ENCODE assay signal across 27 cellular contexts in genomic region chr4:20124317-20125026, GRCh38.
"Had no signal": no experiment of that assay in that cellular context is flagged by ENCODE, and none has a peak within 500 bp of the region (broad histone marks: within the 10 kb centered on the region; RNA-seq: fewer than 3 reads in every experiment).

No MANE protein-coding gene starts in this region.

- H3K4me2 ChIP-seq: neural progenitor cell had no signal

- H3K9ac ChIP-seq: neural progenitor cell had no signal

- H3K27me3 ChIP-seq: left lung, neural progenitor cell, neutrophil, ovary, stomach, tibial artery, upper lobe of right lung had no signal

- DNase-seq: hippocampal formation; kidney glomerular epithelial cell; left colon; left lung; lower lobe of right lung; mammary epithelial cell; mesenchymal stem cell; naive thymus-derived CD8-positive, alpha-beta T cell; occipital lobe; ovary; retina; right cardiac atrium; stimulated activated CD4-positive, alpha-beta T cell treated with anti-CD3 and anti-CD28 coated beads, Interleukin-12 subunit alpha, Interleukin-12 subunit beta, amount 100 ng/mL, for 4 hours; stimulated activated CD4-positive, alpha-beta T cell treated with anti-CD3 and anti-CD28 coated beads, Interleukin-15, amount 100 ng/mL, for 24 hours; stimulated activated CD4-positive, alpha-beta T cell treated with anti-CD3 and anti-CD28 coated beads, Interleukin-2, amount 100 ng/mL, for 24 hours; stimulated activated CD4-positive, alpha-beta T cell treated with anti-CD3 and anti-CD28 coated beads, Interleukin-4, amount 100 ng/mL, for 1 hour; stimulated activated naive B cell treated with anti-CD40 and anti-IgM and Interleukin-4, amounts not matched to agents 10 μg/mL and 1 μg/mL and 100 μg/mL, for 72 hours; stimulated activated naive CD8-positive, alpha-beta T cell treated with anti-CD3 and anti-CD28 coated beads, Interleukin-15, Interleukin-2, amounts not matched to agents 100 U/mL and 50 U/mL, for 24 hours; stomach; tibial artery; trophoblast cell; upper lobe of right lung had no signal

- ATAC-seq: left colon; left lung; lower lobe of right lung; naive thymus-derived CD8-positive, alpha-beta T cell; sciatic nerve; stimulated activated naive B cell treated with anti-CD40 and anti-IgM and Interleukin-4, amounts not matched to agents 10 μg/mL and 1 μg/mL and 100 μg/mL, for 72 hours; stimulated activated naive CD8-positive, alpha-beta T cell treated with anti-CD3 and anti-CD28 coated beads, Interleukin-15, Interleukin-2, amounts not matched to agents 100 U/mL and 50 U/mL, for 24 hours; upper lobe of right lung had no signal

- H3K4me1 ChIP-seq: left lung, lower lobe of right lung, stomach, tibial artery, upper lobe of right lung had no signal

- H3K4me3 ChIP-seq: left lung, lower lobe of right lung, neural progenitor cell, ovary, skin epidermis, stomach, thoracic aorta, tibial artery, upper lobe of right lung had no signal

- H3K36me3 ChIP-seq: left lung, lower lobe of right lung, neural progenitor cell, neutrophil, ovary, stomach, thoracic aorta, tibial artery, upper lobe of right lung had no signal

- H3K27ac ChIP-seq: left lung, lower lobe of right lung, neural progenitor cell, neutrophil, ovary, skin epidermis, stomach, thoracic aorta, tibial artery, upper lobe of right lung had no signal

- H2AFZ ChIP-seq: neural progenitor cell had no signal

- H3K9me3 ChIP-seq: left lung, lower lobe of right lung, neutrophil, ovary, stomach, thoracic aorta, tibial artery, upper lobe of right lung had no signal
